In the genomic region with DNA sequence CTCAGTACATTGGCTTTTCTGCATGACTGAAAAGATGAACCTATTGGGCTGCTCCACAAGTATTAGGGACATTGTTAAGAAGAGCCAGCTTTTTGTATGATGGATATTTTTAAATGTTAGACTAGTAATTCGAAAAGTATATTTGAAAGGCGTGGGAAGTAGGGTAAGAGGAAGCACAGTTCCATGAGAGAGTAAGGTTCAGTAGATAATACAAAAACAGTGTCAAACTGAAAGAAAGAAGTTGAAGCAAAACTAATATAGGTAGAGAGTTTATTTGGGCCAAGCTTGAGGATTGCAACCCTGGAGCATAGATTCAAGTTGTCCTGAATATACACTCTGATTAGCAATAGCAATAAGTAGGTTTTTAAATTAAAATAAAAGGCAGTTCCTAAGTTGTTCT, we compare ENCODE assay signal across 31 cellular contexts.
"Had no signal": no experiment of that assay in that cellular context is flagged by ENCODE, and none has a peak within 500 bp of the region (broad histone marks: within the 10 kb centered on the region; RNA-seq: fewer than 3 reads in every experiment).

No MANE protein-coding gene starts in this region.

- ATAC-seq: activated CD4-positive, alpha-beta T cell treated with anti-CD3 and anti-CD28 coated beads for 36 hours; activated CD4-positive, CD25-positive, alpha-beta regulatory T cell treated with anti-CD3 and anti-CD28 coated beads, Interleukin-2, amount 50 U/mL, for 24 hours; activated CD8-positive, alpha-beta T cell treated with anti-CD3 and anti-CD28 coated beads, Interleukin-2, amount 10 ng/mL, durations not matched to agents 7 days and 5 days had no signal

- H3K27me3 ChIP-seq: ascending aorta, cardiac muscle cell, MG63, Peyer's patch, SJSA1 had no signal

- H3K27ac ChIP-seq: ascending aorta, cardiac muscle cell, Peyer's patch, SJSA1 had no signal

- H3K36me3 ChIP-seq: ascending aorta, cardiac muscle cell, MG63, Peyer's patch, SJSA1 had no signal

- DNase-seq: activated CD4-positive, alpha-beta T cell treated with anti-CD3 and anti-CD28 coated beads for 36 hours; activated CD4-positive, alpha-beta T cell treated with anti-CD3 and anti-CD28 coated beads, Interleukin-2, amount 10 ng/mL, durations not matched to agents 7 days and 5 days; activated CD4-positive, alpha-beta T cell treated with anti-CD3 and anti-CD28 coated beads, Interleukin-2, amount 50 U/mL, for 48 hours; activated CD8-positive, alpha-beta T cell treated with anti-CD3 and anti-CD28 coated beads, Interleukin-2, amount 10 ng/mL, durations not matched to agents 7 days and 5 days; activated gamma-delta T cell; activated naive CD4-positive, alpha-beta T cell treated with Interleukin-2 at 50 U/mL for 16 hours; activated naive CD8-positive, alpha-beta T cell treated with anti-CD3 and anti-CD28 coated beads, Interleukin-2, amount 10 ng/mL, durations not matched to agents 7 days and 5 days; activated T-cell treated with anti-CD3 and anti-CD28 coated beads, Interleukin-2, amount 50 U/mL, for 24 hours; amygdala; MG63; NCI-H1048; NCI-H1105 treated with DMSO at 0.1 percent for 48 hours; NCI-H1436; NCI-H1694; NCI-H1930; NCI-H2081 treated with DMSO at 0.1 percent for 48 hours; NCI-H446 treated with DMSO at 0.1 percent for 48 hours; NCI-H524; NCI-H69; NCI-H82; Peyer's patch; RPMI8226; SHP77 treated with DMSO at 0.1 percent for 48 hours; SW 1271; T-helper 1 cell; T-helper 2 cell; T-helper 9 cell had no signal

- H3K4me1 ChIP-seq: ascending aorta, Peyer's patch, SJSA1 had no signal

- H3K4me3 ChIP-seq: ascending aorta, cardiac muscle cell, MG63, Peyer's patch, SJSA1 had no signal

- H3K9me3 ChIP-seq: ascending aorta, MG63, Peyer's patch, SJSA1 had no signal
